ENCODE assay signal across 8 cellular contexts in genomic region chr2:133124446-133124845, GRCh38.
"Had no signal": no experiment of that assay in that cellular context is flagged by ENCODE, and none has a peak within 500 bp of the region (broad histone marks: within the 10 kb centered on the region; RNA-seq: fewer than 3 reads in every experiment).

No MANE protein-coding gene starts in this region.

- H3K4me3 Mint-ChIP-seq: HFFc6, IgD-negative memory B cell had no signal

- DNase-seq: GM23248, GOT3, H7, HFFc6, KBM-7 had no signal

- H3K27me3 Mint-ChIP-seq: IgD-negative memory B cell had no signal

- H3K4me1 Mint-ChIP-seq: IgD-negative memory B cell had no signal

- ATAC-seq: HCT116, HepG2 had no signal

- H3K9me3 Mint-ChIP-seq: HFFc6 had no signal

- H3K27ac Mint-ChIP-seq: HFFc6, IgD-negative memory B cell had no signal

- H3K36me3 Mint-ChIP-seq: IgD-negative memory B cell had no signal
